In the genomic region with DNA sequence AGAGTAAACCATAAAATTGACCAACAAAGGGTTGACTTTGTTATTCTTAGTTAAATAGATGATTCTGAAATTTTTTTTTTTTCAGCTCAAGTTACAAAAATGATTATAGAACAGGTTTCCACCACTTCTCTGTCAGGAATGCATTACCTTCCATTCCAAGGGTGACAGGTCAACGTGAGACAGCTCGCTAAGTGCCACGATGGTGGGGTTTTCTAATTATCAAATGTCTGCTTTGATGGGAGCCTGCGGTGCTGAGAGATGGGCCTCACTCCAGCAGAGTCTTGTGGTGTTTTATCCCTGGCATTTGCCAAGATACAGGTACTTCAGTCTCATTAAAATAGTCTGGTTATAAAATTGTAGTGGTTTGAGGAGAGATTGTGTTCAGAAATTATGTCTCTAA, we compare ENCODE assay signal across 33 cellular contexts.
"Had no signal": no experiment of that assay in that cellular context is flagged by ENCODE, and none has a peak within 500 bp of the region (broad histone marks: within the 10 kb centered on the region; RNA-seq: fewer than 3 reads in every experiment).

No MANE protein-coding gene starts in this region.

- H3K9ac ChIP-seq: KMS-11, SK-N-SH had no signal

- DNase-seq: activated B cell treated with CpG ODN at 0.5 μM for 24 hours; activated CD4-positive, alpha-beta memory T cell treated with anti-CD3 and anti-CD28 coated beads for 36 hours; activated CD4-positive, alpha-beta T cell treated with anti-CD3 and anti-CD28 coated beads for 4 hours; activated CD4-positive, alpha-beta T cell treated with anti-CD3 and anti-CD28 coated beads, Interleukin-2, amount 50 U/mL, for 1 hour; activated CD4-positive, CD25-positive, alpha-beta regulatory T cell treated with anti-CD3 and anti-CD28 coated beads, Interleukin-2, amount 50 U/mL, for 72 hours; activated CD8-positive, alpha-beta memory T cell treated with anti-CD3 and anti-CD28 coated beads, Interleukin-2, amount 50 U/mL, for 4 hours; activated gamma-delta T cell treated with Interleukin-2 at 50 U/mL for 16 hours; activated naive CD4-positive, alpha-beta T cell treated with anti-CD3 and anti-CD28 coated beads for 36 hours; activated T-cell treated with anti-CD3 and anti-CD28 coated beads for 4 hours; activated T-cell treated with anti-CD3 and anti-CD28 coated beads, Interleukin-2, amount 50 U/mL, for 4 hours; adrenal gland; body of pancreas; caudate nucleus; cerebellar nuclear complex; MM.1S; MV-4-11; NCI-H1092; NCI-H146; NCI-H187; NCI-H2029 treated with DMSO at 0.1 percent for 48 hours; NCI-H2107; NCI-H226; NCI-H524 treated with DMSO at 0.1 percent for 48 hours; NCI-H82; NK-92 treated with Interleukin-12 subunit alpha and Interleukin-12 subunit beta, amount 100 ng/mL, for 24 hours; PC-3; Peyer's patch; RPMI8226; SHP77 treated with DMSO at 0.1 percent for 48 hours; SK-N-SH had no signal

- H3K36me3 ChIP-seq: breast epithelium, Peyer's patch, SJSA1 had no signal

- H3K27me3 ChIP-seq: adrenal gland, body of pancreas, breast epithelium, Peyer's patch, SJSA1 had no signal

- H3K9me2 ChIP-seq: SK-N-SH had no signal

- H3K4me2 ChIP-seq: KMS-11, SK-N-SH had no signal

- H3K4me1 ChIP-seq: adrenal gland, breast epithelium, Peyer's patch, SJSA1 had no signal

- H3K9me3 ChIP-seq: adrenal gland, body of pancreas, breast epithelium, Peyer's patch, SJSA1, SK-N-SH had no signal

- H3K27ac ChIP-seq: adrenal gland, body of pancreas, breast epithelium, KMS-11, Peyer's patch, SJSA1 had no signal

- H3K4me3 ChIP-seq: adrenal gland, body of pancreas, breast epithelium, Peyer's patch, SJSA1 had no signal
